16 cellular contexts compared by ENCODE assay signal in the genomic region with DNA sequence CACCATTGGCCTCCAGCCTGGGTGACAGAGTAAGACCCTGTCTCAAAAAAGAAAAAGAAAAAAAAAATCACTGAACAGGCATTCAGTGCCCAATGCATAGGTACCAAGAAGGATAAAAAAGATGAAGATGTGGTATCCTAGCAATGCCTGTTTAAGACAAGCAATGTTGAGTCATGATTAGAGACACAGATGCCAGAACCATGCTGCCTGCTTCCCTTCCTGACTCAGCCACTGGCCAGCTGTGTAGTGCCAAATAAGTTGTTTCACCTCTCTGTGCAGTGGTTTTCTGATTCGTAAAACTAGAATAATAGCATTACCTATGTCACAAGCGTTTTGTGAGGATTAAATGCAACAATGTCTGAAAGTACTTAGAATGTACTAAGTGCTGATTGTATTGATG.
DNase-seq lines count a peak whose midpoint lies in the region; ATAC-seq and TF ChIP-seq lines count a peak whose summit lies in the region.
"Had no signal": no experiment of that assay in that cellular context is flagged by ENCODE, and none has a peak within 500 bp of the region (broad histone marks: within the 10 kb centered on the region; RNA-seq: fewer than 3 reads in every experiment).

No MANE protein-coding gene starts in this region.

- H3K4me3 Mint-ChIP-seq in effector memory CD8-positive, alpha-beta T cell: no peak overlapping the region

- no peak overlapping the region for H3K27ac Mint-ChIP-seq in effector memory CD8-positive, alpha-beta T cell

- H3K4me3 ChIP-seq in BJ (ENCODE audit: low read depth, low read length): no peak overlapping the region
- no peak overlapping the region for H3K4me3 ChIP-seq in brain microvascular endothelial cell (ENCODE audit: low read depth, low read length)
- H3K4me3 ChIP-seq: ascending aorta had no signal

- no peak for ATAC-seq in GM18909 (IDR thresholded peaks at IDR 0.05; ENCODE audit: poor library complexity, unreplicated experiment)
- no peak for ATAC-seq in effector memory CD8-positive, alpha-beta T cell (replicated peaks)

- in situ Hi-C loops in brain microvascular endothelial cell (cut with HindIII; ENCODE audit: low pct_ligation_motif_present, low sequenced_read_pairs): no loop called here

- H3K27me3 Mint-ChIP-seq in effector memory CD8-positive, alpha-beta T cell: no peaks in the 10 kb centered on the region

- H3K4me1 Mint-ChIP-seq in effector memory CD8-positive, alpha-beta T cell (ENCODE audit: low read depth in 2 of 2): peaks cover 0 to 7% of the 10 kb centered on the region in 2 donors

- H3K36me3 ChIP-seq in BJ (ENCODE audit: control insufficient read depth, insufficient read depth, low read length) (no peaks in the 10 kb centered on the region), brain microvascular endothelial cell (replicated peaks) (no peaks in the 10 kb centered on the region)

- peaks cover 7% of the 10 kb centered on the region for H3K36me3 Mint-ChIP-seq in effector memory CD8-positive, alpha-beta T cell (ENCODE audit: insufficient read depth)

- no peak overlapping the region for H3K27ac ChIP-seq in brain microvascular endothelial cell
- H3K27ac ChIP-seq: ascending aorta had no signal

- CTCF ChIA-PET in BJ (lab: Yijun Ruan, JAX): no interaction called here

- no peaks in the 10 kb centered on the region for H3K27me3 ChIP-seq in BJ (ENCODE audit: control insufficient read depth, insufficient read depth, low read length)
- no peaks in the 10 kb centered on the region for H3K27me3 ChIP-seq in brain microvascular endothelial cell (replicated peaks)
- H3K27me3 ChIP-seq: ascending aorta, BE2C had no signal

- H3K9me3 Mint-ChIP-seq in effector memory CD8-positive, alpha-beta T cell: no peaks in the 10 kb centered on the region

- peak; percentile 5 for DNase-seq in BJ (ENCODE audit: low read depth)
- DNase-seq in NCI-H226: peak; percentile 36
- peak; percentile 63 for DNase-seq in brain microvascular endothelial cell
- DNase-seq in hepatic stellate cell (ENCODE audit: low spot score): peak; percentile 26
- DNase-seq in DMS 273 (lab: John Stamatoyannopoulos, UW; ENCODE audit: unreplicated experiment): no peak
- DNase-seq in effector memory CD8-positive, alpha-beta T cell: no peak
- no peak for DNase-seq in activated CD4-positive, alpha-beta T cell treated with anti-CD3 and anti-CD28 coated beads, Interleukin-2, amount 50 U/mL, for 48 hours
- DNase-seq: BE2C, dermis blood vessel endothelial cell, DMS53, MM.1S, NCI-H2029, NCI-H526 treated with DMSO at 0.1 percent for 48 hours, retina had no signal

- POLR2A ChIA-PET in BJ (lab: Charles Lee): no interaction called here

- TF ChIP-seq CTCF in BJ (IDR thresholded peaks at IDR 0.05; ENCODE audit: insufficient read depth, low read depth, low read length) (no peak), brain microvascular endothelial cell (IDR thresholded peaks at IDR 0.05; ENCODE audit: low read depth, low read length, missing control alignments) (no peak)

Comparison
In these comparisons a context has a peak if more than half of its experiments do, and no peak if none do; other contexts are left out.
1. DNase-seq: peak in BJ (single experiment), NCI-H226 (single experiment), brain microvascular endothelial cell (single experiment) and hepatic stellate cell (single experiment); none in DMS 273 (single experiment), effector memory CD8-positive, alpha-beta T cell (0 of 3) and activated CD4-positive, alpha-beta T cell treated with anti-CD3 and anti-CD28 coated beads, Interleukin-2, amount 50 U/mL, for 48 hours (0 of 2).